ENCODE assay signal across 8 cellular contexts in genomic region chr6:135851442-135852271, GRCh38. TPM values are rescaled to one million over a fixed set of nuclear protein-coding genes. Genes with fewer than 3 reads are reported as not detected.
A peak's percentile ranks its signal among the peaks of the same experiment; 100 is the strongest.
DNase-seq lines count a peak whose midpoint lies in the region; ATAC-seq and TF ChIP-seq lines count a peak whose summit lies in the region.

PDE7B (plus strand) TSS chr6:135851701.

- H3K27ac Mint-ChIP-seq in CD14-positive monocyte, result peak within 1 kb of the TSS; percentile 90 to 97 (median 95)

- no peaks in the 10 kb centered on the region for H3K36me3 ChIP-seq in SJCRH30
- H3K36me3 ChIP-seq in heart right ventricle, result no peaks in the 10 kb centered on the region

- H3K27me3 ChIP-seq in SJCRH30 (no peaks in the 10 kb centered on the region; the same call in 1 of the 2 replicates), heart right ventricle (no peaks in the 10 kb centered on the region)

- peak within 1 kb of the TSS; percentile 72 to 80 for H3K4me3 Mint-ChIP-seq in CD14-positive monocyte

- H3K27ac ChIP-seq in SJCRH30 (no peak within 1 kb of the TSS), heart right ventricle (peak within 1 kb of the TSS; percentile 3 to 82 (median 70))

- DNase-seq in CD14-positive monocyte (ENCODE audit: low spot score) (peak; percentile 89), SJCRH30 (peak; percentile 74 to 81), astrocyte of the cerebellum (ENCODE audit: low read depth) (peak; percentile 97), heart right ventricle (peak; percentile 81), pons (ENCODE audit: low spot score) (peak; percentile 60), NCI-H526 treated with DMSO at 0.1 percent for 48 hours (lab: John Stamatoyannopoulos, UW) (no peak)

- H3K9me3 ChIP-seq in SJCRH30 (replicated peaks) (no peaks in the 10 kb centered on the region), heart right ventricle (no peaks in the 10 kb centered on the region)

- peaks cover 0 to 3% (median 0%) of the 10 kb centered on the region in 3 donors for H3K27me3 Mint-ChIP-seq in CD14-positive monocyte (ENCODE audit: low read depth in 3 of 3)

- peak within 1 kb of the TSS; percentile 47 for H3K4me3 ChIP-seq in SJCRH30
- peak within 1 kb of the TSS; percentile 56 for H3K4me3 ChIP-seq in astrocyte of the cerebellum (ENCODE audit: low read depth, low read length)
- peak within 1 kb of the TSS; percentile 2 to 58 (median 51) for H3K4me3 ChIP-seq in heart right ventricle

- in situ Hi-C loops in astrocyte of the cerebellum (cut with HindIII; ENCODE audit: low sequenced_read_pairs), result no loop called here

- peak; percentile 68 for ATAC-seq in GM19372 (IDR thresholded peaks at IDR 0.05; ENCODE audit: low read depth, unreplicated experiment)
- peak; percentile 71 for ATAC-seq in HG03457 (IDR thresholded peaks at IDR 0.05; ENCODE audit: unreplicated experiment)
- ATAC-seq in heart right ventricle, result peak; percentile 93 to 99 (median 96)

- no peaks in the 10 kb centered on the region for H3K9me3 Mint-ChIP-seq in CD14-positive monocyte

- no peak for TF ChIP-seq CTCF in CD14-positive monocyte (IDR thresholded peaks at IDR 0.05)
- no peak for TF ChIP-seq CTCF in astrocyte of the cerebellum (IDR thresholded peaks at IDR 0.05; ENCODE audit: low read depth, low read length, missing control alignments)
- TF ChIP-seq CTCF in heart right ventricle (IDR thresholded peaks at IDR 0.05), result no peak

- H3K36me3 Mint-ChIP-seq in CD14-positive monocyte, result no peaks in the 10 kb centered on the region

- H3K4me1 Mint-ChIP-seq in CD14-positive monocyte, result peaks cover 23% of the 10 kb centered on the region

- H3K4me1 ChIP-seq in SJCRH30 (no peaks in the 10 kb centered on the region), heart right ventricle (peaks cover 0 to 48% (median 14%) of the 10 kb centered on the region in 9 donors)

- intact Hi-C loops in CD14-positive monocyte (cut with micrococcal nuclease), result no loop called here
- intact Hi-C loops in heart right ventricle (cut with DNase I), result loop anchor here in 2 of 10 donors (5.0 kb wide), 2 partner anchors 39 to 51 kb away; no protein-coding TSS in a partner anchor

- 19 to 34% methylated on average over 12 of the region's 12 CpGs for WGBS in heart right ventricle, 2 donors

RNA-seq across cellular contexts. Expression of gene PDE7B, which starts in this region (rescaled TPM):
- under 1 TPM; 0.37 to 0.89 TPM for polyA plus RNA-seq in CD14-positive monocyte
- total RNA-seq in SJCRH30 (2014; rRNA removed; shearing (Covaris generic)), result 0.20 and 0.71 TPM in 2 replicates
- 10 to 100 TPM in 7 of 10 donors, 1 to 10 TPM in 3; 4.3 to 19.6 (median 11.7) TPM for total RNA-seq in heart right ventricle
- polyA plus RNA-seq in heart right ventricle, result 1 to 10 TPM; 3.7 to 5.9 TPM

Comparison
In these comparisons a context has a peak if more than half of its experiments do, and no peak if none do; other contexts are left out.
1. Peak in DNase-seq in CD14-positive monocyte; RNA of the gene not detected or under 1 TPM.
2. Peak in DNase-seq and H3K4me3 ChIP-seq in SJCRH30; RNA of the gene not detected or under 1 TPM.